12 cellular contexts compared by ENCODE assay signal in genomic region chr1:99599678-99600175, GRCh38. TPM values are rescaled to one million over a fixed set of nuclear protein-coding genes. Genes with fewer than 3 reads are reported as not detected.
DNase-seq lines count a peak whose midpoint lies in the region; ATAC-seq and TF ChIP-seq lines count a peak whose summit lies in the region.
"Had no signal": no experiment of that assay in that cellular context is flagged by ENCODE, and none has a peak within 500 bp of the region (broad histone marks: within the 10 kb centered on the region; RNA-seq: fewer than 3 reads in every experiment).

No MANE protein-coding gene starts in this region.

- H3K27ac ChIP-seq in SJSA1 (peak overlapping the region; percentile 88), ovary (peak overlapping the region in 1 of 2 donors; percentile 17)

- WGBS in ovary, 3 donors = 9 to 30% (median 21%) methylated on average over 5 of the region's 5 CpGs

- peaks cover 26% of the 10 kb centered on the region for H3K4me1 ChIP-seq in SJSA1 (replicated peaks)
- H3K4me1 ChIP-seq in ovary (ENCODE audit: insufficient read depth) = peaks cover 9% of the 10 kb centered on the region

- no peaks in the 10 kb centered on the region for H3K9me3 ChIP-seq in SJSA1 (replicated peaks)
- H3K9me3 ChIP-seq in ovary = no peaks in the 10 kb centered on the region

- no peak for TF ChIP-seq POLR2A in ovary (IDR thresholded peaks at IDR 0.05)

- intact Hi-C loops in ovary (cut with DNase I) = loop anchor here in 1 of 4 donors (5.0 kb wide), 1 partner anchor 48 kb away; the partner anchor contains the start of gene PALMD

- H3K4me3 ChIP-seq in SJSA1 (no peak overlapping the region), foreskin fibroblast (ENCODE audit: low read depth in 1 of 2, low read length in 2 of 2) (no peak overlapping the region), ovary (no peak overlapping the region)

- H3K27ac Mint-ChIP-seq in stimulated activated naive B cell treated with anti-CD40 and anti-IgM and Interleukin-4, amounts not matched to agents 10 μg/mL and 1 μg/mL and 100 μg/mL, for 72 hours = no peak overlapping the region
- H3K27ac Mint-ChIP-seq: activated CD4-positive, alpha-beta memory T cell treated with anti-CD3 and anti-CD28 coated beads, Interleukin-2, amount 10 ng/mL, durations not matched to agents 7 days and 5 days had no signal

- TF ChIP-seq EP300 in ovary (IDR thresholded peaks at IDR 0.05) = peak; percentile 41

- no peak overlapping the region for H3K4me3 Mint-ChIP-seq in stimulated activated naive B cell treated with anti-CD40 and anti-IgM and Interleukin-4, amounts not matched to agents 10 μg/mL and 1 μg/mL and 100 μg/mL, for 72 hours
- H3K4me3 Mint-ChIP-seq: activated CD4-positive, alpha-beta memory T cell treated with anti-CD3 and anti-CD28 coated beads, Interleukin-2, amount 10 ng/mL, durations not matched to agents 7 days and 5 days had no signal

- DNase-seq in EL = peak; percentile 95
- peak; percentile 84 to 86 for DNase-seq in SJSA1 (ENCODE audit: low read depth in 1 of 2, low spot score in 2 of 2)
- peak; percentile 65 to 74 for DNase-seq in foreskin fibroblast
- DNase-seq in ovary = peak; percentile 83 to 93 (median 87)
- no peak for DNase-seq in NCI-H1417 treated with DMSO at 0.1 percent for 48 hours (lab: John Stamatoyannopoulos, UW)
- DNase-seq in stimulated activated naive B cell treated with anti-CD40 and anti-IgM and Interleukin-4, amounts not matched to agents 10 μg/mL and 1 μg/mL and 100 μg/mL, for 72 hours = no peak
- DNase-seq in HuH-7.5 (ENCODE audit: low spot score) = no peak
- DNase-seq: activated CD4-positive, alpha-beta memory T cell treated with anti-CD3 and anti-CD28 coated beads, Interleukin-2, amount 10 ng/mL, durations not matched to agents 7 days and 5 days; cortex of kidney; DMS53; midbrain had no signal

- TF ChIP-seq CTCF in foreskin fibroblast (IDR thresholded peaks at IDR 0.05; ENCODE audit: low read depth, low read length) (no peak), ovary (IDR thresholded peaks at IDR 0.05) (no peak)

- H3K27me3 ChIP-seq in SJSA1 (replicated peaks) = no peaks in the 10 kb centered on the region
- H3K27me3 ChIP-seq in ovary = no peaks in the 10 kb centered on the region

- ATAC-seq in stimulated activated naive B cell treated with anti-CD40 and anti-IgM and Interleukin-4, amounts not matched to agents 10 μg/mL and 1 μg/mL and 100 μg/mL, for 72 hours (replicated peaks) = no peak
- ATAC-seq in GM21367 (IDR thresholded peaks at IDR 0.05; ENCODE audit: unreplicated experiment) = no peak

- no peaks in the 10 kb centered on the region for H3K4me1 Mint-ChIP-seq in stimulated activated naive B cell treated with anti-CD40 and anti-IgM and Interleukin-4, amounts not matched to agents 10 μg/mL and 1 μg/mL and 100 μg/mL, for 72 hours

- H3K9me3 Mint-ChIP-seq in stimulated activated naive B cell treated with anti-CD40 and anti-IgM and Interleukin-4, amounts not matched to agents 10 μg/mL and 1 μg/mL and 100 μg/mL, for 72 hours = peaks cover 0 to 5% of the 10 kb centered on the region in 2 donors
- H3K9me3 Mint-ChIP-seq: activated CD4-positive, alpha-beta memory T cell treated with anti-CD3 and anti-CD28 coated beads, Interleukin-2, amount 10 ng/mL, durations not matched to agents 7 days and 5 days had no signal

- peaks cover 0 to 9% of the 10 kb centered on the region in 2 donors for H3K27me3 Mint-ChIP-seq in stimulated activated naive B cell treated with anti-CD40 and anti-IgM and Interleukin-4, amounts not matched to agents 10 μg/mL and 1 μg/mL and 100 μg/mL, for 72 hours
- H3K27me3 Mint-ChIP-seq: activated CD4-positive, alpha-beta memory T cell treated with anti-CD3 and anti-CD28 coated beads, Interleukin-2, amount 10 ng/mL, durations not matched to agents 7 days and 5 days had no signal

- peaks cover 4% of the 10 kb centered on the region; the same call in 1 of the 2 replicates for H3K36me3 ChIP-seq in SJSA1
- no peaks in the 10 kb centered on the region for H3K36me3 ChIP-seq in ovary

- no peaks in the 10 kb centered on the region for H3K36me3 Mint-ChIP-seq in stimulated activated naive B cell treated with anti-CD40 and anti-IgM and Interleukin-4, amounts not matched to agents 10 μg/mL and 1 μg/mL and 100 μg/mL, for 72 hours

RNA-seq across cellular contexts. Expression of gene PALMD, which starts 46.2 kb away (rescaled TPM):
- 3.1 and 9.9 TPM in 2 replicates for total RNA-seq in SJSA1 (2014; rRNA removed; shearing (Covaris generic))
- total RNA-seq in ovary = 10 to 100 TPM; 18.0 to 43.7 (median 30.2) TPM
- polyA plus RNA-seq in ovary = 10 to 100 TPM; 20.3 to 38.5 TPM
- total RNA-seq: activated CD4-positive, alpha-beta memory T cell treated with anti-CD3 and anti-CD28 coated beads, Interleukin-2, amount 10 ng/mL, durations not matched to agents 7 days and 5 days had no signal

Comparison
In these comparisons a context has a peak if more than half of its experiments do, and no peak if none do; other contexts are left out.
1. DNase-seq: peak in EL (single experiment), SJSA1 (2 of 2), foreskin fibroblast (2 of 2) and ovary (5 of 5); none in NCI-H1417 treated with DMSO at 0.1 percent for 48 hours (single experiment), stimulated activated naive B cell treated with anti-CD40 and anti-IgM and Interleukin-4, amounts not matched to agents 10 μg/mL and 1 μg/mL and 100 μg/mL, for 72 hours (single experiment) and HuH-7.5 (single experiment).